Comparison of ENCODE assay signal across 37 cellular contexts in genomic region chr2:233651430-233651829, GRCh38. TPM values are rescaled to one million over a fixed set of nuclear protein-coding genes. Genes with fewer than 3 reads are reported as not detected.
"Had no signal": no experiment of that assay in that cellular context is flagged by ENCODE, and none has a peak within 500 bp of the region (broad histone marks: within the 10 kb centered on the region; RNA-seq: fewer than 3 reads in every experiment).

No MANE protein-coding gene starts in this region.

- H3K9ac ChIP-seq: KMS-11 had no signal

- H3K36me3 ChIP-seq: adrenal gland, breast epithelium, Peyer's patch, WERI-Rb-1 had no signal

- H3K27ac Mint-ChIP-seq: activated CD4-positive, alpha-beta T cell treated with anti-CD3 and anti-CD28 coated beads, Interleukin-2, amount 10 ng/mL, durations not matched to agents 24 days and 14 days; activated CD8-positive, alpha-beta T cell treated with anti-CD3 and anti-CD28 coated beads for 36 hours; activated naive CD4-positive, alpha-beta T cell treated with anti-CD3 and anti-CD28 coated beads for 36 hours; activated naive CD4-positive, alpha-beta T cell treated with anti-CD3 and anti-CD28 coated beads, Interleukin-2, amount 50 U/mL, for 72 hours; activated T-cell treated with anti-CD3 and anti-CD28 coated beads, Interleukin-2, amount 50 U/mL, for 24 hours; activated T-helper 1 cell treated with anti-CD3 and anti-CD28 coated beads, Interleukin-12 subunit alpha, Interleukin-12 subunit beta, Interleukin-2, Interleukin-4 antibody, amounts not matched to agents 30 ng/mL and 10 ng/mL and 1 ng/mL, durations not matched to agents 14 hours and 24 hours and 36 hours had no signal

- H3K9me3 ChIP-seq: adrenal gland, body of pancreas, Peyer's patch had no signal

- H3K27ac ChIP-seq: adrenal gland, body of pancreas, breast epithelium, KMS-11, Peyer's patch, WERI-Rb-1 had no signal

- H3K4me1 ChIP-seq: adrenal gland, body of pancreas, breast epithelium had no signal

- DNase-seq: activated CD4-positive, alpha-beta T cell treated with anti-CD3 and anti-CD28 coated beads for 1 hour; activated CD4-positive, alpha-beta T cell treated with anti-CD3 and anti-CD28 coated beads, Interleukin-2, amount 10 ng/mL, durations not matched to agents 24 days and 14 days; activated CD4-positive, alpha-beta T cell treated with anti-CD3 and anti-CD28 coated beads, Interleukin-2, amount 50 U/mL, for 4 hours; activated CD4-positive, CD25-positive, alpha-beta regulatory T cell; activated CD8-positive, alpha-beta T cell treated with anti-CD3 and anti-CD28 coated beads for 36 hours; activated gamma-delta T cell treated with Interleukin-2 at 50 U/mL for 16 hours; activated naive CD4-positive, alpha-beta T cell treated with anti-CD3 and anti-CD28 coated beads for 36 hours; activated T-cell treated with anti-CD3 and anti-CD28 coated beads, Interleukin-2, amount 50 U/mL, for 24 hours; adrenal gland; body of pancreas; central memory CD4-positive, alpha-beta T cell; NCI-H1092 treated with DMSO at 0.1 percent for 48 hours; NCI-H1417; NCI-H146; NCI-H187; NCI-H2029 treated with DMSO at 0.1 percent for 48 hours; NCI-H2107; NCI-H2171; NCI-H510A; NCI-H526; NCI-H82; Peyer's patch; RPMI8226; SIG-M5; SW 1271; T-helper 1 cell; T-helper 2 cell; T1000; WERI-Rb-1 had no signal

- ATAC-seq: activated CD8-positive, alpha-beta T cell treated with anti-CD3 and anti-CD28 coated beads for 36 hours; activated naive CD4-positive, alpha-beta T cell treated with anti-CD3 and anti-CD28 coated beads, Interleukin-2, amount 50 U/mL, for 72 hours; body of pancreas; Right ventricle myocardium inferior had no signal

- H3K27me3 ChIP-seq: body of pancreas, Peyer's patch had no signal

- FAIRE-seq: astrocyte had no signal

- H3K4me1 Mint-ChIP-seq: activated CD4-positive, alpha-beta T cell treated with anti-CD3 and anti-CD28 coated beads, Interleukin-2, amount 10 ng/mL, durations not matched to agents 24 days and 14 days had no signal

- H3K4me3 Mint-ChIP-seq: activated CD4-positive, alpha-beta T cell treated with anti-CD3 and anti-CD28 coated beads, Interleukin-2, amount 10 ng/mL, durations not matched to agents 24 days and 14 days; activated CD8-positive, alpha-beta T cell treated with anti-CD3 and anti-CD28 coated beads for 36 hours; activated naive CD4-positive, alpha-beta T cell treated with anti-CD3 and anti-CD28 coated beads for 36 hours; activated T-cell treated with anti-CD3 and anti-CD28 coated beads, Interleukin-2, amount 50 U/mL, for 24 hours; activated T-helper 1 cell treated with anti-CD3 and anti-CD28 coated beads, Interleukin-12 subunit alpha, Interleukin-12 subunit beta, Interleukin-2, Interleukin-4 antibody, amounts not matched to agents 30 ng/mL and 10 ng/mL and 1 ng/mL, durations not matched to agents 14 hours and 24 hours and 36 hours had no signal

- H3K4me2 ChIP-seq: KMS-11 had no signal

- H3K4me3 ChIP-seq: adrenal gland, body of pancreas, breast epithelium, Peyer's patch had no signal

RNA-seq across cellular contexts. Expression of gene UGT1A10, which starts 15.2 kb away (rescaled TPM):
- total RNA-seq: activated CD4-positive, alpha-beta T cell treated with anti-CD3 and anti-CD28 coated beads, Interleukin-2, amount 10 ng/mL, durations not matched to agents 24 days and 14 days; activated CD8-positive, alpha-beta memory T cell treated with anti-CD3 and anti-CD28 coated beads for 36 hours; activated CD8-positive, alpha-beta T cell treated with anti-CD3 and anti-CD28 coated beads for 36 hours; activated naive CD4-positive, alpha-beta T cell treated with anti-CD3 and anti-CD28 coated beads for 36 hours; activated naive CD4-positive, alpha-beta T cell treated with anti-CD3 and anti-CD28 coated beads, Interleukin-2, amount 50 U/mL, for 72 hours; activated T-helper 1 cell treated with anti-CD3 and anti-CD28 coated beads, Interleukin-12 subunit alpha, Interleukin-12 subunit beta, Interleukin-2, Interleukin-4 antibody, amounts not matched to agents 30 ng/mL and 10 ng/mL and 1 ng/mL, durations not matched to agents 14 hours and 24 hours and 36 hours; adrenal gland; astrocyte; breast epithelium; LHCN-M2; Right ventricle myocardium inferior had no signal
- polyA plus RNA-seq: adrenal gland had no signal

RNA-seq across cellular contexts. Expression of gene UGT1A9, which starts 20.3 kb away (rescaled TPM):
- total RNA-seq: activated CD4-positive, alpha-beta T cell treated with anti-CD3 and anti-CD28 coated beads, Interleukin-2, amount 10 ng/mL, durations not matched to agents 24 days and 14 days; activated CD8-positive, alpha-beta memory T cell treated with anti-CD3 and anti-CD28 coated beads for 36 hours; activated CD8-positive, alpha-beta T cell treated with anti-CD3 and anti-CD28 coated beads for 36 hours; activated naive CD4-positive, alpha-beta T cell treated with anti-CD3 and anti-CD28 coated beads for 36 hours; activated naive CD4-positive, alpha-beta T cell treated with anti-CD3 and anti-CD28 coated beads, Interleukin-2, amount 50 U/mL, for 72 hours; activated T-helper 1 cell treated with anti-CD3 and anti-CD28 coated beads, Interleukin-12 subunit alpha, Interleukin-12 subunit beta, Interleukin-2, Interleukin-4 antibody, amounts not matched to agents 30 ng/mL and 10 ng/mL and 1 ng/mL, durations not matched to agents 14 hours and 24 hours and 36 hours; adrenal gland; astrocyte; body of pancreas; breast epithelium; LHCN-M2; Right ventricle myocardium inferior had no signal
- polyA plus RNA-seq: adrenal gland had no signal

RNA-seq across cellular contexts. Expression of gene UGT1A7, which starts 30.3 kb away (rescaled TPM):
- total RNA-seq: activated CD4-positive, alpha-beta T cell treated with anti-CD3 and anti-CD28 coated beads, Interleukin-2, amount 10 ng/mL, durations not matched to agents 24 days and 14 days; activated CD8-positive, alpha-beta memory T cell treated with anti-CD3 and anti-CD28 coated beads for 36 hours; activated CD8-positive, alpha-beta T cell treated with anti-CD3 and anti-CD28 coated beads for 36 hours; activated naive CD4-positive, alpha-beta T cell treated with anti-CD3 and anti-CD28 coated beads for 36 hours; activated naive CD4-positive, alpha-beta T cell treated with anti-CD3 and anti-CD28 coated beads, Interleukin-2, amount 50 U/mL, for 72 hours; activated T-helper 1 cell treated with anti-CD3 and anti-CD28 coated beads, Interleukin-12 subunit alpha, Interleukin-12 subunit beta, Interleukin-2, Interleukin-4 antibody, amounts not matched to agents 30 ng/mL and 10 ng/mL and 1 ng/mL, durations not matched to agents 14 hours and 24 hours and 36 hours; astrocyte; body of pancreas; breast epithelium; LHCN-M2; Right ventricle myocardium inferior had no signal

RNA-seq across cellular contexts. Expression of gene UGT1A8, which starts 34.0 kb away (rescaled TPM):
- total RNA-seq: activated CD4-positive, alpha-beta T cell treated with anti-CD3 and anti-CD28 coated beads, Interleukin-2, amount 10 ng/mL, durations not matched to agents 24 days and 14 days; activated CD8-positive, alpha-beta memory T cell treated with anti-CD3 and anti-CD28 coated beads for 36 hours; activated CD8-positive, alpha-beta T cell treated with anti-CD3 and anti-CD28 coated beads for 36 hours; activated naive CD4-positive, alpha-beta T cell treated with anti-CD3 and anti-CD28 coated beads for 36 hours; activated naive CD4-positive, alpha-beta T cell treated with anti-CD3 and anti-CD28 coated beads, Interleukin-2, amount 50 U/mL, for 72 hours; activated T-helper 1 cell treated with anti-CD3 and anti-CD28 coated beads, Interleukin-12 subunit alpha, Interleukin-12 subunit beta, Interleukin-2, Interleukin-4 antibody, amounts not matched to agents 30 ng/mL and 10 ng/mL and 1 ng/mL, durations not matched to agents 14 hours and 24 hours and 36 hours; adrenal gland; astrocyte; body of pancreas; breast epithelium; LHCN-M2; Right ventricle myocardium inferior had no signal

RNA-seq across cellular contexts. Expression of gene UGT1A6, which starts 41.3 kb away (rescaled TPM):
- total RNA-seq: activated CD4-positive, alpha-beta T cell treated with anti-CD3 and anti-CD28 coated beads, Interleukin-2, amount 10 ng/mL, durations not matched to agents 24 days and 14 days; activated CD8-positive, alpha-beta memory T cell treated with anti-CD3 and anti-CD28 coated beads for 36 hours; activated CD8-positive, alpha-beta T cell treated with anti-CD3 and anti-CD28 coated beads for 36 hours; activated naive CD4-positive, alpha-beta T cell treated with anti-CD3 and anti-CD28 coated beads for 36 hours; activated naive CD4-positive, alpha-beta T cell treated with anti-CD3 and anti-CD28 coated beads, Interleukin-2, amount 50 U/mL, for 72 hours; activated T-helper 1 cell treated with anti-CD3 and anti-CD28 coated beads, Interleukin-12 subunit alpha, Interleukin-12 subunit beta, Interleukin-2, Interleukin-4 antibody, amounts not matched to agents 30 ng/mL and 10 ng/mL and 1 ng/mL, durations not matched to agents 14 hours and 24 hours and 36 hours; adrenal gland; astrocyte; breast epithelium; LHCN-M2; Right ventricle myocardium inferior had no signal
